Comparison of ENCODE assay signal across 1 cellular context in the genomic region with DNA sequence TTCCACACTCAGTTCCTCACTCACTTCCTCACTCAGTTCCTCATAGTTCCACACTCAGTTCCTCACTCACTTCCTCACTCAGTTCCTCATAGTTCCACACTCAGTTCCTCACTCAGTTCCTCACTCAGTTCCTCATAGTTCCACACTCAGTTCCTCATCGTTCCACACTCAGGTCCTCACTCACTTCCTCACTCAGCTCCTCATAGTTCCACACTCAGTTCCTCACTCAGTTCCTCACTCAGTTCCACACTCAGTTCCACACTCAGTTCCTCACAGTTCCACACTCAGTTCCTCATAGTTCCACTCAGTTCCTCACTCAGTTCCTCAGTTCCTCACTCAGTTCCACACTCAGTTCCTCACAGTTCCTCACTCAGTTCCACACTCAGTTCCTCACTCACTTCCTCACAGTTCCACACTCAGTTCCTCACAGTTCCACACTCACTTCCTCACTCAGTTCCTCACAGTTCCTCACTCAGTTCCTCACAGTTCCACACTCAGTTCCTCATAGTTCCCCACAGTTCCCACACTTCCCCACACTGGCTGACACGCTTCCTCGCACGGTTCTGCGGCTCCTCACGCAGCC. TPM values are rescaled to one million over a fixed set of nuclear protein-coding genes. Genes with fewer than 3 reads are reported as not detected.
"Had no signal": no experiment of that assay in that cellular context is flagged by ENCODE, and none has a peak within 500 bp of the region (broad histone marks: within the 10 kb centered on the region; RNA-seq: fewer than 3 reads in every experiment).

No MANE protein-coding gene starts in this region.

RNA-seq across cellular contexts. Expression of gene KIF1A, which starts 40.7 kb away (rescaled TPM):
- total RNA-seq: HT-29 had no signal
